ENCODE assay signal across 8 cellular contexts in genomic region chr16:234468-235305, GRCh38. TPM values are rescaled to one million over a fixed set of nuclear protein-coding genes. Genes with fewer than 3 reads are reported as not detected.
DNase-seq lines count a peak whose midpoint lies in the region; ATAC-seq and TF ChIP-seq lines count a peak whose summit lies in the region.

TSS of gene FAM234A (plus strand) at chr16:234821. CDS start at chr16:254414, 19,593 bp downstream.

- H3K9me3 Mint-ChIP-seq in progenitor cell of endocrine pancreas (ENCODE audit: low read depth): no peaks in the 10 kb centered on the region

- peaks cover 6% of the 10 kb centered on the region for H3K4me1 Mint-ChIP-seq in progenitor cell of endocrine pancreas (ENCODE audit: low read depth)

- WGBS in adrenal gland, 4 donors: 0 to 1% (median 0%) methylated on average over 26 to 83 of the region's 85 CpGs

- H3K36me3 ChIP-seq in adrenal gland (replicated peaks in 1 of 2): no peaks in the 10 kb centered on the region
- H3K36me3 ChIP-seq in upper lobe of right lung: no peaks in the 10 kb centered on the region

- TF ChIP-seq POLR2A in GM15510 (IDR thresholded peaks at IDR 0.05; ENCODE audit: borderline replicate concordance, extremely low read depth, insufficient read length) (peak; percentile 97), adrenal gland (IDR thresholded peaks at IDR 0.05) (peak; percentile 90 to 92)

- H3K4me3 Mint-ChIP-seq in progenitor cell of endocrine pancreas (ENCODE audit: low read depth): peak within 1 kb of the TSS; percentile 95

- intact Hi-C loops in adrenal gland (cut with DNase I): loop anchor here (10.0 kb wide), 1 partner anchor 120 kb away; the partner anchor contains the start of gene AXIN1 (in 2 of the 2)
- intact Hi-C loops in left cardiac atrium (cut with DNase I): loop anchor here in 1 of 2 donors (5.0 kb wide), 1 partner anchor 118 kb away; the partner anchor contains the start of gene AXIN1
- intact Hi-C loops in upper lobe of right lung (cut with DNase I): loop anchor here (10.0 kb wide), 1 partner anchor 120 kb away; the partner anchor contains the start of gene AXIN1

- TF ChIP-seq CTCF in adrenal gland (IDR thresholded peaks at IDR 0.05) (peak in 5 of 6 experiments; percentile 16 to 50 (median 36)), progenitor cell of endocrine pancreas (IDR thresholded peaks at IDR 0.05; ENCODE audit: unreplicated experiment) (peak; percentile 60), upper lobe of right lung (IDR thresholded peaks at IDR 0.05) (peak; percentile 44)

- peak within 1 kb of the TSS; percentile 98 for H3K27ac Mint-ChIP-seq in progenitor cell of endocrine pancreas

- ATAC-seq in HG02884 (IDR thresholded peaks at IDR 0.05; ENCODE audit: unreplicated experiment) (peak; percentile 73), left cardiac atrium (peak; percentile 97), upper lobe of right lung (peak; percentile 98)

- peaks cover 2% of the 10 kb centered on the region for H3K36me3 Mint-ChIP-seq in progenitor cell of endocrine pancreas (ENCODE audit: insufficient read depth)

- H3K27me3 Mint-ChIP-seq in progenitor cell of endocrine pancreas: no peaks in the 10 kb centered on the region

- H3K4me3 ChIP-seq in adrenal gland (peak within 1 kb of the TSS in 3 of 4 donors; percentile 35 to 78 (median 72)), upper lobe of right lung (peak within 1 kb of the TSS; percentile 85)

- H3K27me3 ChIP-seq in adrenal gland: no peaks in the 10 kb centered on the region
- no peaks in the 10 kb centered on the region for H3K27me3 ChIP-seq in upper lobe of right lung

- peak; percentile 86 for DNase-seq in NCI-H146 treated with DMSO at 0.1 percent for 48 hours (lab: John Stamatoyannopoulos, UW; ENCODE audit: unreplicated experiment)
- DNase-seq in T-helper 1 cell: peak; percentile 91 to 97 (median 92)
- DNase-seq in adrenal gland: peak; percentile 94 to 97 (median 96)
- DNase-seq in left cardiac atrium: peak; percentile 96
- DNase-seq in progenitor cell of endocrine pancreas (ENCODE audit: low spot score, unreplicated experiment): peak; percentile 94
- DNase-seq in upper lobe of right lung: peak; percentile 97

- H3K27ac ChIP-seq in adrenal gland: peak within 1 kb of the TSS; percentile 89 to 99 (median 98)
- H3K27ac ChIP-seq in upper lobe of right lung: peak within 1 kb of the TSS; percentile 97

- no peaks in the 10 kb centered on the region for H3K9me3 ChIP-seq in adrenal gland (replicated peaks in 1 of 3)
- no peaks in the 10 kb centered on the region for H3K9me3 ChIP-seq in upper lobe of right lung

- H3K4me1 ChIP-seq in adrenal gland (replicated peaks in 1 of 2): peaks cover 4 to 9% of the 10 kb centered on the region in 2 donors
- H3K4me1 ChIP-seq in upper lobe of right lung: peaks cover under 1% of the 10 kb centered on the region

RNA-seq across cellular contexts. Expression of gene FAM234A, which starts in this region (rescaled TPM):
- total RNA-seq in adrenal gland (100 to 1,000 TPM in 4 of 8 donors, 10 to 100 TPM in 4; 70.4 to 207 (median 109) TPM), left cardiac atrium (100 to 1,000 TPM; 119 to 160 TPM), progenitor cell of endocrine pancreas (127 and 129 TPM in 2 replicates), upper lobe of right lung (56.0 TPM)
- 10 to 100 TPM; 60.2 to 91.5 (median 68.2) TPM for polyA plus RNA-seq in adrenal gland

Comparison
In these comparisons a context has a peak if more than half of its experiments do, and no peak if none do; other contexts are left out.
1. Peak in every context shown above with its lines: DNase-seq, ATAC-seq, H3K4me3 ChIP-seq and H3K27ac ChIP-seq.